8 cellular contexts compared by ENCODE assay signal in genomic region chr11:124739479-124740276, GRCh38. TPM values are rescaled to one million over a fixed set of nuclear protein-coding genes. Genes with fewer than 3 reads are reported as not detected.
A peak's percentile ranks its signal among the peaks of the same experiment; 100 is the strongest.
DNase-seq lines count a peak whose midpoint lies in the region; ATAC-seq and TF ChIP-seq lines count a peak whose summit lies in the region.

TSS of gene NRGN (plus strand) at chr11:124739942. CDS start at chr11:124740085, 143 bp downstream.

- H3K27ac ChIP-seq in ascending aorta (peak within 1 kb of the TSS; percentile 28 to 78), vagina (no peak within 1 kb of the TSS)

- no peak for TF ChIP-seq CTCF in ascending aorta (IDR thresholded peaks at IDR 0.05)
- no peak for TF ChIP-seq CTCF in vagina (IDR thresholded peaks at IDR 0.05)

- H3K4me3 ChIP-seq in ascending aorta (peak within 1 kb of the TSS; percentile 63 to 89), vagina (peak within 1 kb of the TSS; percentile 52 to 58)

- ATAC-seq in GM18499 (IDR thresholded peaks at IDR 0.05; ENCODE audit: insufficient read depth, unreplicated experiment) (peak; percentile 90), HG02884 (IDR thresholded peaks at IDR 0.05; ENCODE audit: unreplicated experiment) (peak; percentile 96)

- no peak for TF ChIP-seq POLR2A in vagina (IDR thresholded peaks at IDR 0.05)

- H3K36me3 ChIP-seq in ascending aorta, result no peaks in the 10 kb centered on the region
- no peaks in the 10 kb centered on the region for H3K36me3 ChIP-seq in vagina

- no peaks in the 10 kb centered on the region for H3K27me3 ChIP-seq in ascending aorta
- no peaks in the 10 kb centered on the region for H3K27me3 ChIP-seq in vagina

- intact Hi-C loops in ascending aorta (cut with DNase I), result loop anchor here (1.0 to 5.0 kb wide), 3 partner anchors 21 to 98 kb away; partner anchors contain the start of genes SIAE and SPA17
- intact Hi-C loops in vagina (cut with DNase I), result no loop called here

- H3K4me1 ChIP-seq in ascending aorta, result peaks cover 13% of the 10 kb centered on the region in 2 donors
- H3K4me1 ChIP-seq in vagina, result peaks cover 19% of the 10 kb centered on the region

- H3K9me3 ChIP-seq in ascending aorta (no peaks in the 10 kb centered on the region), vagina (no peaks in the 10 kb centered on the region)

- peak; percentile 90 for DNase-seq in NCI-H146 (lab: John Stamatoyannopoulos, UW)
- DNase-seq in T-helper 2 cell, result peak; percentile 63 to 86 (median 69)
- DNase-seq in ascending aorta (ENCODE audit: low spot score in 2 of 2), result peak; percentile 76 to 94
- DNase-seq in hepatic stellate cell (ENCODE audit: low spot score), result peak; percentile 98
- DNase-seq in renal cortical epithelial cell (ENCODE audit: low read depth), result peak; percentile 69
- no peak for DNase-seq in vagina (ENCODE audit: extremely low spot score in 2 of 2)

RNA-seq across cellular contexts. Expression of gene NRGN, which starts in this region (rescaled TPM):
- total RNA-seq in ascending aorta (5.3 TPM), renal cortical epithelial cell (0.10 TPM in 1 of 2 replicates, not detected in the other), vagina (0.98 TPM)

Comparison
In these comparisons a context has a peak if more than half of its experiments do, and no peak if none do; other contexts are left out.
1. Peak in DNase-seq in renal cortical epithelial cell; RNA of the gene not detected or under 1 TPM.
2. DNase-seq: peak in NCI-H146 (single experiment), T-helper 2 cell (5 of 5), ascending aorta (2 of 2) and hepatic stellate cell (single experiment); none in vagina (0 of 2).